In the genomic region with DNA sequence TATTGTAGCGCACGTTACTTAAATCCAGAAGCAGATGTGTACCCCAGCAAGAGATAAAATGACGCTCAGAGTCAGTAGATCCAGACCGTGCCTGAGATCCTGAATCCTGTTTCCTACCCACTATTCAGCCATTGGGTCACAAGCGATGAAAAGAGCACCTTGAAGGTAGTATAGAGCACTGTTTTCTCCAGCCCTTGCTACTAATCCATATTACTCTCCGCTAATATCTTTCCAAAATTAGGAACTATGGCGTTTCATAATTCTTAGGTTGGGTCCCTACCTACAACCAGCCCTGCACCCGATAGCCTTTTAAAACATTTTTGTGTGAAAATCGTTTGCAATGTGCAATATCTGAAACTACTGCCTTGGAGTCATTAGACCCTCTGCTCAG, we compare ENCODE assay signal across 1 cellular context.
A peak's percentile ranks its signal among the peaks of the same experiment; 100 is the strongest.
TF ChIP-seq lines count a peak whose summit lies in the region.

No MANE protein-coding gene starts in this region.

TF ChIP-seq in K562, 482 proteins besides CTCF, POLR2A, EP300 and RAD21 (continues in another document):
- TF ChIP-seq CBFA2T2 (conservative IDR thresholded peaks at IDR 0.05): no peak
- 0 out of 2 replicates have a peak, but pooled peaks have one; percentile 15 for TF ChIP-seq ETV1 (tag; conservative IDR thresholded peaks at IDR 0.05; ENCODE audit: low read depth)
- TF ChIP-seq, protein P1, sequence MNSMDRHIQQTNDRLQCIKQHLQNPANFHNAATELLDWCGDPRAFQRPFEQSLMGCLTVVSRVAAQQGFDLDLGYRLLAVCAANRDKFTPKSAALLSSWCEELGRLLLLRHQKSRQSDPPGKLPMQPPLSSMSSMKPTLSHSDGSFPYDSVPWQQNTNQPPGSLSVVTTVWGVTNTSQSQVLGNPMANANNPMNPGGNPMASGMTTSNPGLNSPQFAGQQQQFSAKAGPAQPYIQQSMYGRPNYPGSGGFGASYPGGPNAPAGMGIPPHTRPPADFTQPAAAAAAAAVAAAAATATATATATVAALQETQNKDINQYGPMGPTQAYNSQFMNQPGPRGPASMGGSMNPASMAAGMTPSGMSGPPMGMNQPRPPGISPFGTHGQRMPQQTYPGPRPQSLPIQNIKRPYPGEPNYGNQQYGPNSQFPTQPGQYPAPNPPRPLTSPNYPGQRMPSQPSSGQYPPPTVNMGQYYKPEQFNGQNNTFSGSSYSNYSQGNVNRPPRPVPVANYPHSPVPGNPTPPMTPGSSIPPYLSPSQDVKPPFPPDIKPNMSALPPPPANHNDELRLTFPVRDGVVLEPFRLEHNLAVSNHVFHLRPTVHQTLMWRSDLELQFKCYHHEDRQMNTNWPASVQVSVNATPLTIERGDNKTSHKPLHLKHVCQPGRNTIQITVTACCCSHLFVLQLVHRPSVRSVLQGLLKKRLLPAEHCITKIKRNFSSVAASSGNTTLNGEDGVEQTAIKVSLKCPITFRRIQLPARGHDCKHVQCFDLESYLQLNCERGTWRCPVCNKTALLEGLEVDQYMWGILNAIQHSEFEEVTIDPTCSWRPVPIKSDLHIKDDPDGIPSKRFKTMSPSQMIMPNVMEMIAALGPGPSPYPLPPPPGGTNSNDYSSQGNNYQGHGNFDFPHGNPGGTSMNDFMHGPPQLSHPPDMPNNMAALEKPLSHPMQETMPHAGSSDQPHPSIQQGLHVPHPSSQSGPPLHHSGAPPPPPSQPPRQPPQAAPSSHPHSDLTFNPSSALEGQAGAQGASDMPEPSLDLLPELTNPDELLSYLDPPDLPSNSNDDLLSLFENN (IDR thresholded peaks at IDR 0.05; ENCODE audit: low read depth in 2 of 2, low read length in 2 of 2): no peak
- TF ChIP-seq, protein P2, sequence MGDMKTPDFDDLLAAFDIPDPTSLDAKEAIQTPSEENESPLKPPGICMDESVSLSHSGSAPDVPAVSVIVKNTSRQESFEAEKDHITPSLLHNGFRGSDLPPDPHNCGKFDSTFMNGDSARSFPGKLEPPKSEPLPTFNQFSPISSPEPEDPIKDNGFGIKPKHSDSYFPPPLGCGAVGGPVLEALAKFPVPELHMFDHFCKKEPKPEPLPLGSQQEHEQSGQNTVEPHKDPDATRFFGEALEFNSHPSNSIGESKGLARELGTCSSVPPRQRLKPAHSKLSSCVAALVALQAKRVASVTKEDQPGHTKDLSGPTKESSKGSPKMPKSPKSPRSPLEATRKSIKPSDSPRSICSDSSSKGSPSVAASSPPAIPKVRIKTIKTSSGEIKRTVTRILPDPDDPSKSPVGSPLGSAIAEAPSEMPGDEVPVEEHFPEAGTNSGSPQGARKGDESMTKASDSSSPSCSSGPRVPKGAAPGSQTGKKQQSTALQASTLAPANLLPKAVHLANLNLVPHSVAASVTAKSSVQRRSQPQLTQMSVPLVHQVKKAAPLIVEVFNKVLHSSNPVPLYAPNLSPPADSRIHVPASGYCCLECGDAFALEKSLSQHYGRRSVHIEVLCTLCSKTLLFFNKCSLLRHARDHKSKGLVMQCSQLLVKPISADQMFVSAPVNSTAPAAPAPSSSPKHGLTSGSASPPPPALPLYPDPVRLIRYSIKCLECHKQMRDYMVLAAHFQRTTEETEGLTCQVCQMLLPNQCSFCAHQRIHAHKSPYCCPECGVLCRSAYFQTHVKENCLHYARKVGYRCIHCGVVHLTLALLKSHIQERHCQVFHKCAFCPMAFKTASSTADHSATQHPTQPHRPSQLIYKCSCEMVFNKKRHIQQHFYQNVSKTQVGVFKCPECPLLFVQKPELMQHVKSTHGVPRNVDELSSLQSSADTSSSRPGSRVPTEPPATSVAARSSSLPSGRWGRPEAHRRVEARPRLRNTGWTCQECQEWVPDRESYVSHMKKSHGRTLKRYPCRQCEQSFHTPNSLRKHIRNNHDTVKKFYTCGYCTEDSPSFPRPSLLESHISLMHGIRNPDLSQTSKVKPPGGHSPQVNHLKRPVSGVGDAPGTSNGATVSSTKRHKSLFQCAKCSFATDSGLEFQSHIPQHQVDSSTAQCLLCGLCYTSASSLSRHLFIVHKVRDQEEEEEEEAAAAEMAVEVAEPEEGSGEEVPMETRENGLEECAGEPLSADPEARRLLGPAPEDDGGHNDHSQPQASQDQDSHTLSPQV (IDR thresholded peaks at IDR 0.05): 0 out of 2 replicates have a peak, but pooled peaks have one; percentile 45
- TF ChIP-seq HNRNPH1 (optimal IDR thresholded peaks at IDR 0.05; ENCODE audit: low read depth, low read length): no peak
- no peak for TF ChIP-seq TAF1 (IDR thresholded peaks at IDR 0.05; ENCODE audit: control insufficient read depth, extremely low read depth, insufficient read depth, low read length, severe bottlenecking)
- TF ChIP-seq, protein P3, sequence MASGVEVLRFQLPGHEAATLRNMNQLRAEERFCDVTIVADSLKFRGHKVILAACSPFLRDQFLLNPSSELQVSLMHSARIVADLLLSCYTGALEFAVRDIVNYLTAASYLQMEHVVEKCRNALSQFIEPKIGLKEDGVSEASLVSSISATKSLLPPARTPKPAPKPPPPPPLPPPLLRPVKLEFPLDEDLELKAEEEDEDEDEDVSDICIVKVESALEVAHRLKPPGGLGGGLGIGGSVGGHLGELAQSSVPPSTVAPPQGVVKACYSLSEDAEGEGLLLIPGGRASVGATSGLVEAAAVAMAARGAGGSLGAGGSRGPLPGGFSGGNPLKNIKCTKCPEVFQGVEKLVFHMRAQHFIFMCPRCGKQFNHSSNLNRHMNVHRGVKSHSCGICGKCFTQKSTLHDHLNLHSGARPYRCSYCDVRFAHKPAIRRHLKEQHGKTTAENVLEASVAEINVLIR (CRISPR knock-in tag; IDR thresholded peaks at IDR 0.05): no peak
- no peak for TF ChIP-seq ZC3H8 (IDR thresholded peaks at IDR 0.05)
- no peak for TF ChIP-seq ZNF274 (IDR thresholded peaks at IDR 0.05; ENCODE audit: borderline replicate concordance, low read depth, low read length)
- TF ChIP-seq SMARCA4 (IDR thresholded peaks at IDR 0.05): peak; percentile 46; the same call in 1 of the 2 replicates
- TF ChIP-seq, protein P4, sequence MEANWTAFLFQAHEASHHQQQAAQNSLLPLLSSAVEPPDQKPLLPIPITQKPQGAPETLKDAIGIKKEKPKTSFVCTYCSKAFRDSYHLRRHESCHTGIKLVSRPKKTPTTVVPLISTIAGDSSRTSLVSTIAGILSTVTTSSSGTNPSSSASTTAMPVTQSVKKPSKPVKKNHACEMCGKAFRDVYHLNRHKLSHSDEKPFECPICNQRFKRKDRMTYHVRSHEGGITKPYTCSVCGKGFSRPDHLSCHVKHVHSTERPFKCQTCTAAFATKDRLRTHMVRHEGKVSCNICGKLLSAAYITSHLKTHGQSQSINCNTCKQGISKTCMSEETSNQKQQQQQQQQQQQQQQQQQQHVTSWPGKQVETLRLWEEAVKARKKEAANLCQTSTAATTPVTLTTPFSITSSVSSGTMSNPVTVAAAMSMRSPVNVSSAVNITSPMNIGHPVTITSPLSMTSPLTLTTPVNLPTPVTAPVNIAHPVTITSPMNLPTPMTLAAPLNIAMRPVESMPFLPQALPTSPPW (CRISPR knock-in tag; IDR thresholded peaks at IDR 0.05): 0 out of 2 replicates have a peak, but pooled peaks have one; percentile 10
- no peak for TF ChIP-seq SAFB2 (IDR thresholded peaks at IDR 0.05; ENCODE audit: borderline replicate concordance, low read depth, low read length, severe bottlenecking)
- TF ChIP-seq ARID1B (IDR thresholded peaks at IDR 0.05): peak; percentile 29; the same call in 1 of the 2 replicates
- TF ChIP-seq SIN3A (IDR thresholded peaks at IDR 0.05; ENCODE audit: borderline replicate concordance in 2 of 2, control insufficient read depth in 1 of 2, low read depth in 2 of 2, low read length in 2 of 2): peak in 1 of 2 experiments; percentile 8; a peak in 1 of 4 replicates
- TF ChIP-seq ZNF77 (CRISPR knock-in tag; IDR thresholded peaks at IDR 0.05): no peak
- 0 out of 2 replicates have a peak, but pooled peaks have one; percentile 26 for TF ChIP-seq PTRF (tag; IDR thresholded peaks at IDR 0.05)
- TF ChIP-seq ZNF174 (CRISPR knock-in tag; IDR thresholded peaks at IDR 0.05): no peak
- TF ChIP-seq ZNF175 (CRISPR knock-in tag; IDR thresholded peaks at IDR 0.05; ENCODE audit: low read depth): no peak
- TF ChIP-seq CHCHD3 (CRISPR knock-in tag; IDR thresholded peaks at IDR 0.05): no peak
- TF ChIP-seq PCBP1 (IDR thresholded peaks at IDR 0.05; ENCODE audit: low read depth, low read length, poor library complexity, severe bottlenecking): no peak
- peak; percentile 0 for TF ChIP-seq ZFP36 (IDR thresholded peaks at IDR 0.05; ENCODE audit: low read depth, low read length, partially characterized antibody)
- peak; percentile 75 for TF ChIP-seq POLR2H (tag; IDR thresholded peaks at IDR 0.05; ENCODE audit: low read depth)
- TF ChIP-seq CBX1 (IDR thresholded peaks at IDR 0.05; ENCODE audit: low read depth): no peak
- peak; percentile 85; the same call in 1 of the 2 replicates for TF ChIP-seq KAT7 (CRISPR knock-in tag; IDR thresholded peaks at IDR 0.05; ENCODE audit: borderline replicate concordance)
- TF ChIP-seq, protein P5, sequence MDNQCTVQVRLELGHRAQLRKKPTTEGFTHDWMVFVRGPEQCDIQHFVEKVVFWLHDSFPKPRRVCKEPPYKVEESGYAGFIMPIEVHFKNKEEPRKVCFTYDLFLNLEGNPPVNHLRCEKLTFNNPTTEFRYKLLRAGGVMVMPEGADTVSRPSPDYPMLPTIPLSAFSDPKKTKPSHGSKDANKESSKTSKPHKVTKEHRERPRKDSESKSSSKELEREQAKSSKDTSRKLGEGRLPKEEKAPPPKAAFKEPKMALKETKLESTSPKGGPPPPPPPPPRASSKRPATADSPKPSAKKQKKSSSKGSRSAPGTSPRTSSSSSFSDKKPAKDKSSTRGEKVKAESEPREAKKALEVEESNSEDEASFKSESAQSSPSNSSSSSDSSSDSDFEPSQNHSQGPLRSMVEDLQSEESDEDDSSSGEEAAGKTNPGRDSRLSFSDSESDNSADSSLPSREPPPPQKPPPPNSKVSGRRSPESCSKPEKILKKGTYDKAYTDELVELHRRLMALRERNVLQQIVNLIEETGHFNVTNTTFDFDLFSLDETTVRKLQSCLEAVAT (IDR thresholded peaks at IDR 0.05): no peak
- no peak for TF ChIP-seq TOE1 (IDR thresholded peaks at IDR 0.05; ENCODE audit: borderline replicate concordance)
- TF ChIP-seq TOE1 (CRISPR knock-in tag; IDR thresholded peaks at IDR 0.05; ENCODE audit: borderline replicate concordance, low read depth): 0 out of 2 replicates have a peak, but pooled peaks have one; percentile 0
- no peak for TF ChIP-seq ZNF586 (CRISPR knock-in tag; conservative IDR thresholded peaks at IDR 0.05)
- TF ChIP-seq MCM3 (IDR thresholded peaks at IDR 0.05): no peak
- TF ChIP-seq EP400 (IDR thresholded peaks at IDR 0.05): no peak
- peak; percentile 79; the same call in 1 of the 2 replicates for TF ChIP-seq NFRKB (IDR thresholded peaks at IDR 0.05; ENCODE audit: low read depth)
- TF ChIP-seq CHD1 (IDR thresholded peaks at IDR 0.05; ENCODE audit: low read length): peak; percentile 52
- TF ChIP-seq, protein P6, sequence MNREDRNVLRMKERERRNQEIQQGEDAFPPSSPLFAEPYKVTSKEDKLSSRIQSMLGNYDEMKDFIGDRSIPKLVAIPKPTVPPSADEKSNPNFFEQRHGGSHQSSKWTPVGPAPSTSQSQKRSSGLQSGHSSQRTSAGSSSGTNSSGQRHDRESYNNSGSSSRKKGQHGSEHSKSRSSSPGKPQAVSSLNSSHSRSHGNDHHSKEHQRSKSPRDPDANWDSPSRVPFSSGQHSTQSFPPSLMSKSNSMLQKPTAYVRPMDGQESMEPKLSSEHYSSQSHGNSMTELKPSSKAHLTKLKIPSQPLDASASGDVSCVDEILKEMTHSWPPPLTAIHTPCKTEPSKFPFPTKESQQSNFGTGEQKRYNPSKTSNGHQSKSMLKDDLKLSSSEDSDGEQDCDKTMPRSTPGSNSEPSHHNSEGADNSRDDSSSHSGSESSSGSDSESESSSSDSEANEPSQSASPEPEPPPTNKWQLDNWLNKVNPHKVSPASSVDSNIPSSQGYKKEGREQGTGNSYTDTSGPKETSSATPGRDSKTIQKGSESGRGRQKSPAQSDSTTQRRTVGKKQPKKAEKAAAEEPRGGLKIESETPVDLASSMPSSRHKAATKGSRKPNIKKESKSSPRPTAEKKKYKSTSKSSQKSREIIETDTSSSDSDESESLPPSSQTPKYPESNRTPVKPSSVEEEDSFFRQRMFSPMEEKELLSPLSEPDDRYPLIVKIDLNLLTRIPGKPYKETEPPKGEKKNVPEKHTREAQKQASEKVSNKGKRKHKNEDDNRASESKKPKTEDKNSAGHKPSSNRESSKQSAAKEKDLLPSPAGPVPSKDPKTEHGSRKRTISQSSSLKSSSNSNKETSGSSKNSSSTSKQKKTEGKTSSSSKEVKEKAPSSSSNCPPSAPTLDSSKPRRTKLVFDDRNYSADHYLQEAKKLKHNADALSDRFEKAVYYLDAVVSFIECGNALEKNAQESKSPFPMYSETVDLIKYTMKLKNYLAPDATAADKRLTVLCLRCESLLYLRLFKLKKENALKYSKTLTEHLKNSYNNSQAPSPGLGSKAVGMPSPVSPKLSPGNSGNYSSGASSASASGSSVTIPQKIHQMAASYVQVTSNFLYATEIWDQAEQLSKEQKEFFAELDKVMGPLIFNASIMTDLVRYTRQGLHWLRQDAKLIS (CRISPR knock-in tag; IDR thresholded peaks at IDR 0.05): 0 out of 2 replicates have a peak, but pooled peaks have one; percentile 69
- 0 out of 2 replicates have a peak, but pooled peaks have one; percentile 69 for TF ChIP-seq SMAD4 (CRISPR knock-in tag; conservative IDR thresholded peaks at IDR 0.05)
- TF ChIP-seq SNIP1 (IDR thresholded peaks at IDR 0.05; ENCODE audit: low read depth): no peak
- TF ChIP-seq NFIC (IDR thresholded peaks at IDR 0.05): peak; percentile 47; the same call in 1 of the 2 replicates
- 0 out of 2 replicates have a peak, but pooled peaks have one; percentile 19 for TF ChIP-seq ZSCAN32 (CRISPR knock-in tag; IDR thresholded peaks at IDR 0.05)
- TF ChIP-seq, protein P7, sequence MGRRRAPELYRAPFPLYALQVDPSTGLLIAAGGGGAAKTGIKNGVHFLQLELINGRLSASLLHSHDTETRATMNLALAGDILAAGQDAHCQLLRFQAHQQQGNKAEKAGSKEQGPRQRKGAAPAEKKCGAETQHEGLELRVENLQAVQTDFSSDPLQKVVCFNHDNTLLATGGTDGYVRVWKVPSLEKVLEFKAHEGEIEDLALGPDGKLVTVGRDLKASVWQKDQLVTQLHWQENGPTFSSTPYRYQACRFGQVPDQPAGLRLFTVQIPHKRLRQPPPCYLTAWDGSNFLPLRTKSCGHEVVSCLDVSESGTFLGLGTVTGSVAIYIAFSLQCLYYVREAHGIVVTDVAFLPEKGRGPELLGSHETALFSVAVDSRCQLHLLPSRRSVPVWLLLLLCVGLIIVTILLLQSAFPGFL (CRISPR knock-in tag; IDR thresholded peaks at IDR 0.05): peak; percentile 42; the same call in 1 of the 2 replicates
- TF ChIP-seq GTF2E2 (tag; IDR thresholded peaks at IDR 0.05): peak; percentile 5; the same call in 1 of the 2 replicates
- TF ChIP-seq MEF2D (tag; conservative IDR thresholded peaks at IDR 0.05; ENCODE audit: low read depth): 0 out of 2 replicates have a peak, but pooled peaks have one; percentile 4
- TF ChIP-seq NUFIP1 (IDR thresholded peaks at IDR 0.05; ENCODE audit: partially characterized antibody): no peak
- TF ChIP-seq, protein P8, sequence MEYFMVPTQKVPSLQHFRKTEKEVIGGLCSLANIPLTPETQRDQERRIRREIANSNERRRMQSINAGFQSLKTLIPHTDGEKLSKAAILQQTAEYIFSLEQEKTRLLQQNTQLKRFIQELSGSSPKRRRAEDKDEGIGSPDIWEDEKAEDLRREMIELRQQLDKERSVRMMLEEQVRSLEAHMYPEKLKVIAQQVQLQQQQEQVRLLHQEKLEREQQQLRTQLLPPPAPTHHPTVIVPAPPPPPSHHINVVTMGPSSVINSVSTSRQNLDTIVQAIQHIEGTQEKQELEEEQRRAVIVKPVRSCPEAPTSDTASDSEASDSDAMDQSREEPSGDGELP (CRISPR knock-in tag; IDR thresholded peaks at IDR 0.05; ENCODE audit: borderline replicate concordance): no peak
- TF ChIP-seq MECOM (CRISPR knock-in tag; IDR thresholded peaks at IDR 0.05): no peak
- no peak; the same call in 1 of the 2 replicates for TF ChIP-seq TEAD4 (IDR thresholded peaks at IDR 0.05; ENCODE audit: low read length)
- no peak for TF ChIP-seq TEAD4 (CRISPR knock-in tag; IDR thresholded peaks at IDR 0.05; ENCODE audit: borderline replicate concordance)
- 0 out of 2 replicates have a peak, but pooled peaks have one; percentile 31 for TF ChIP-seq ZNF165 (CRISPR knock-in tag; IDR thresholded peaks at IDR 0.05; ENCODE audit: borderline replicate concordance)
